16 cellular contexts compared by ENCODE assay signal in genomic region chr16:83305092-83305491, GRCh38.
DNase-seq lines count a peak whose midpoint lies in the region; ATAC-seq and TF ChIP-seq lines count a peak whose summit lies in the region.
"Had no signal": no experiment of that assay in that cellular context is flagged by ENCODE, and none has a peak within 500 bp of the region (broad histone marks: within the 10 kb centered on the region; RNA-seq: fewer than 3 reads in every experiment).

No MANE protein-coding gene starts in this region.

- no peak overlapping the region for H3K4me3 ChIP-seq in A673 (ENCODE audit: low read depth, low read length, poor library complexity, severe bottlenecking)
- no peak overlapping the region for H3K4me3 ChIP-seq in HFF-Myc (replicated peaks; ENCODE audit: low read depth, low read length)
- H3K4me3 ChIP-seq in brain microvascular endothelial cell (ENCODE audit: low read depth, low read length), result no peak overlapping the region
- H3K4me3 ChIP-seq: adrenal gland, lung, upper lobe of right lung had no signal

- TF ChIP-seq CTCF in A673 (conservative IDR thresholded peaks at IDR 0.05; ENCODE audit: low read depth, low read length), result no peak
- no peak for TF ChIP-seq CTCF in HFF-Myc (IDR thresholded peaks at IDR 0.05; ENCODE audit: low read depth, low read length, missing control alignments)
- TF ChIP-seq CTCF in brain microvascular endothelial cell (IDR thresholded peaks at IDR 0.05; ENCODE audit: low read depth, low read length, missing control alignments), result no peak

- H3K27ac ChIP-seq in A673 (ENCODE audit: low read depth, low read length, poor library complexity, severe bottlenecking), result no peak overlapping the region
- H3K27ac ChIP-seq in brain microvascular endothelial cell, result peak overlapping the region; percentile 76
- H3K27ac ChIP-seq: adrenal gland, upper lobe of right lung had no signal

- intact Hi-C loops in A673 (cut with micrococcal nuclease; ENCODE audit: unreplicated experiment), result no loop called here

- no peaks in the 10 kb centered on the region for H3K4me1 ChIP-seq in A673 (ENCODE audit: insufficient read depth, low read length, poor library complexity, severe bottlenecking)
- H3K4me1 ChIP-seq: adrenal gland, upper lobe of right lung had no signal

- H3K27me3 ChIP-seq in A673 (replicated peaks; ENCODE audit: insufficient read depth, low read depth, low read length, poor library complexity) (peaks cover 54% of the 10 kb centered on the region), brain microvascular endothelial cell (replicated peaks) (no peaks in the 10 kb centered on the region)
- H3K27me3 ChIP-seq: adrenal gland, upper lobe of right lung had no signal

- CTCF ChIA-PET in A673 (lab: Charles Lee), result no interaction called here
- CTCF ChIA-PET in HEK293T (lab: Yijun Ruan, JAX), result interaction anchor here (1.0 kb wide), 1 partner anchor 41 kb away, joined by 3 read pairs; no protein-coding TSS in a partner anchor

- H3K9me3 ChIP-seq in A673 (ENCODE audit: low read depth, low read length, poor library complexity, severe bottlenecking), result no peaks in the 10 kb centered on the region
- H3K9me3 ChIP-seq: adrenal gland, upper lobe of right lung had no signal

- H3K36me3 ChIP-seq in A673 (ENCODE audit: insufficient read depth, low read length, poor library complexity, severe bottlenecking) (no peaks in the 10 kb centered on the region), brain microvascular endothelial cell (replicated peaks) (no peaks in the 10 kb centered on the region)
- H3K36me3 ChIP-seq: adrenal gland, upper lobe of right lung had no signal

- in situ Hi-C loops in brain microvascular endothelial cell (cut with HindIII; ENCODE audit: low pct_ligation_motif_present, low sequenced_read_pairs), result no loop called here

- DNase-seq in A673 (ENCODE audit: low spot score) (peak; percentile 1), HFF-Myc (ENCODE audit: extremely low read depth, low read depth) (peak; percentile 83), brain microvascular endothelial cell (peak; percentile 90), glomerular visceral epithelial cell (ENCODE audit: extremely low spot score) (peak; percentile 61), HEK293T (ENCODE audit: extremely low spot score) (no peak), SKM-1 (lab: John Stamatoyannopoulos, UW; ENCODE audit: unreplicated experiment) (no peak), NCI-H1048 (lab: John Stamatoyannopoulos, UW) (no peak)
- DNase-seq: activated CD4-positive, alpha-beta T cell treated with anti-CD3 and anti-CD28 coated beads for 1 hour; activated T-cell treated with anti-CD3 and anti-CD28 coated beads, Interleukin-2, amount 50 U/mL, for 24 hours; adrenal gland; effector CD8-positive, alpha-beta T cell; NCI-H226; stimulated activated CD4-positive, alpha-beta T cell treated with anti-CD3 and anti-CD28 coated beads, Interleukin-2, amount 100 ng/mL, for 24 hours; upper lobe of right lung had no signal

- POLR2A ChIA-PET in A673 (lab: Charles Lee; ENCODE audit: low non-redundant PET), result no interaction called here
- POLR2A ChIA-PET in HEK293T (lab: Yijun Ruan, JAX), result no interaction called here

- no TSS peak for BruUV-seq in A673 (replicated peaks; lab: Mats Ljungman, UMichigan)

- no peak for ATAC-seq in HG03354 (IDR thresholded peaks at IDR 0.05; ENCODE audit: poor library complexity, severe bottlenecking, unreplicated experiment)
- ATAC-seq: upper lobe of right lung had no signal

TF ChIP-seq in HEK293T, 16 proteins besides CTCF, POLR2A, EP300 and RAD21:
- no peak for TF ChIP-seq ZNF384 (IDR thresholded peaks at IDR 0.05)
- no peak for TF ChIP-seq ELF4 (IDR thresholded peaks at IDR 0.05)
- no peak for TF ChIP-seq TARDBP (IDR thresholded peaks at IDR 0.05)
- TF ChIP-seq NFRKB (IDR thresholded peaks at IDR 0.05), result no peak
- no peak for TF ChIP-seq CTBP1 (IDR thresholded peaks at IDR 0.05; ENCODE audit: borderline replicate concordance)
- no peak for TF ChIP-seq PKNOX1 (IDR thresholded peaks at IDR 0.05)
- no peak for TF ChIP-seq SP1 (IDR thresholded peaks at IDR 0.05)
- TF ChIP-seq L3MBTL2 (conservative IDR thresholded peaks at IDR 0.05), result no peak
- no peak for TF ChIP-seq FOXK2 (IDR thresholded peaks at IDR 0.05)
- no peak for TF ChIP-seq HDGF (IDR thresholded peaks at IDR 0.05; ENCODE audit: borderline replicate concordance)
- TF ChIP-seq FOXA1 (IDR thresholded peaks at IDR 0.05), result no peak
- no peak for TF ChIP-seq ARNT (IDR thresholded peaks at IDR 0.05)
- no peak for TF ChIP-seq BHLHE40 (IDR thresholded peaks at IDR 0.05; ENCODE audit: borderline replicate concordance)
TF ChIP-seq in HEK293T: peak in this region for 0.

Comparison
In these comparisons a context has a peak if more than half of its experiments do, and no peak if none do; other contexts are left out.
1. DNase-seq: peak in A673 (single experiment), HFF-Myc (single experiment), brain microvascular endothelial cell (single experiment) and glomerular visceral epithelial cell (single experiment); none in HEK293T (single experiment), SKM-1 (single experiment) and NCI-H1048 (single experiment).